ENCODE assay signal across 16 cellular contexts in genomic region chr12:22286569-22286968, GRCh38. TPM values are rescaled to one million over a fixed set of nuclear protein-coding genes. Genes with fewer than 3 reads are reported as not detected.
A peak's percentile ranks its signal among the peaks of the same experiment; 100 is the strongest.
DNase-seq lines count a peak whose midpoint lies in the region; ATAC-seq and TF ChIP-seq lines count a peak whose summit lies in the region.
"Had no signal": no experiment of that assay in that cellular context is flagged by ENCODE, and none has a peak within 500 bp of the region (broad histone marks: within the 10 kb centered on the region; RNA-seq: fewer than 3 reads in every experiment).

No MANE protein-coding gene starts in this region.

- peaks cover 3% of the 10 kb centered on the region for H3K27me3 Mint-ChIP-seq in endodermal cell (ENCODE audit: insufficient read depth)

- dilution Hi-C loops in IMR-90 (cut with HindIII; ENCODE audit: low sequenced_read_pairs, unreplicated experiment) = no loop called here

- H4K8ac ChIP-seq in IMR-90 (ENCODE audit: low read depth in 2 of 2, low read length in 2 of 2) = no peak overlapping the region

- no peak overlapping the region for H3K18ac ChIP-seq in IMR-90 (ENCODE audit: low read depth, low read length)

- ATAC-seq in IMR-90 (ENCODE audit: low read depth) = peak; percentile 65
- ATAC-seq in HG02973 (IDR thresholded peaks at IDR 0.05; ENCODE audit: unreplicated experiment) = no peak
- ATAC-seq in gastrocnemius medialis = no peak
- ATAC-seq: foreskin keratinocyte had no signal

- H3K4ac ChIP-seq in IMR-90 (ENCODE audit: low read depth, low read length) = no peak overlapping the region

- no peaks in the 10 kb centered on the region for H3K79me1 ChIP-seq in IMR-90 (ENCODE audit: low read depth in 1 of 2, low read length in 2 of 2)

- no peak overlapping the region for H3K27ac Mint-ChIP-seq in endodermal cell

- no peak overlapping the region for H3K4me3 Mint-ChIP-seq in endodermal cell

- H2BK120ac ChIP-seq in IMR-90 (ENCODE audit: low read depth, low read length) = no peak overlapping the region

- TF ChIP-seq CTCF in BJ (IDR thresholded peaks at IDR 0.05; ENCODE audit: insufficient read depth, low read depth, low read length) (no peak), IMR-90 (conservative IDR thresholded peaks at IDR 0.05; ENCODE audit: low read depth, low read length) (no peak), endodermal cell (conservative IDR thresholded peaks at IDR 0.05) (no peak), adrenal gland (IDR thresholded peaks at IDR 0.05) (no peak), gastrocnemius medialis (IDR thresholded peaks at IDR 0.05 in 4 of 5, conservative IDR thresholded peaks at IDR 0.05 in 1 of 5) (no peak)

- no TSS peak for BruUV-seq in IMR-90 (replicated peaks; lab: Mats Ljungman, UMichigan)

- H4K91ac ChIP-seq in IMR-90 (ENCODE audit: insufficient read depth, low read depth, low read length) = no peak overlapping the region

- H3K4me1 ChIP-seq in IMR-90 (ENCODE audit: control insufficient read depth, insufficient read depth, low read length) = peaks cover 12% of the 10 kb centered on the region
- H3K4me1 ChIP-seq in endodermal cell (ENCODE audit: control insufficient read depth, insufficient read depth, low read length) = peaks cover 8% of the 10 kb centered on the region
- H3K4me1 ChIP-seq in adrenal gland (replicated peaks in 1 of 2) = peaks cover 0 to 12% of the 10 kb centered on the region in 2 donors
- H3K4me1 ChIP-seq in gastrocnemius medialis = no peaks in the 10 kb centered on the region

- H3K27ac ChIP-seq in IMR-90 (ENCODE audit: insufficient read depth, low read length) = no peak overlapping the region
- H3K27ac ChIP-seq in endodermal cell (ENCODE audit: low read depth, low read length) = peak overlapping the region; percentile 27
- no peak overlapping the region for H3K27ac ChIP-seq in adrenal gland
- H3K27ac ChIP-seq in gastrocnemius medialis = no peak overlapping the region
- H3K27ac ChIP-seq: foreskin keratinocyte, SJCRH30 had no signal

- POLR2A ChIA-PET in BJ (lab: Charles Lee) (no interaction called here), IMR-90 (lab: Charles Lee; ENCODE audit: unreplicated experiment) (no interaction called here)

- H3K9me3 ChIP-seq in IMR-90 (ENCODE audit: control insufficient read depth, insufficient read depth, low read length) (no peaks in the 10 kb centered on the region), endodermal cell (ENCODE audit: control insufficient read depth, low read length) (no peaks in the 10 kb centered on the region), adrenal gland (replicated peaks in 1 of 3) (no peaks in the 10 kb centered on the region), gastrocnemius medialis (no peaks in the 10 kb centered on the region)
- H3K9me3 ChIP-seq: SJCRH30 had no signal

- H3K9me3 Mint-ChIP-seq in endodermal cell = no peaks in the 10 kb centered on the region

- H3K56ac ChIP-seq in IMR-90 (ENCODE audit: extremely low read depth, insufficient read depth, low read length) = no peak overlapping the region

- H3K36me3 ChIP-seq in BJ (ENCODE audit: control insufficient read depth, insufficient read depth, low read length) = no peaks in the 10 kb centered on the region
- H3K36me3 ChIP-seq in IMR-90 (ENCODE audit: control insufficient read depth, insufficient read depth, low read length) = no peaks in the 10 kb centered on the region
- peaks cover 10% of the 10 kb centered on the region for H3K36me3 ChIP-seq in endodermal cell (ENCODE audit: control insufficient read depth, insufficient read depth, low read length)
- no peaks in the 10 kb centered on the region for H3K36me3 ChIP-seq in adrenal gland (replicated peaks in 1 of 2)
- H3K36me3 ChIP-seq in gastrocnemius medialis = no peaks in the 10 kb centered on the region
- H3K36me3 ChIP-seq: SJCRH30 had no signal

- no peak overlapping the region for H2AK5ac ChIP-seq in IMR-90 (ENCODE audit: low read depth, low read length)

- H3K27me3 ChIP-seq in BJ (ENCODE audit: control insufficient read depth, insufficient read depth, low read length) = no peaks in the 10 kb centered on the region; the same call in 1 of the 2 replicates
- H3K27me3 ChIP-seq in IMR-90 (ENCODE audit: control insufficient read depth, insufficient read depth, low read length) = peaks cover 2% of the 10 kb centered on the region; the same call in 1 of the 2 replicates
- H3K27me3 ChIP-seq in endodermal cell (ENCODE audit: control insufficient read depth, insufficient read depth, low read length, poor library complexity, severe bottlenecking) = no peaks in the 10 kb centered on the region
- H3K27me3 ChIP-seq in adrenal gland = no peaks in the 10 kb centered on the region
- no peaks in the 10 kb centered on the region for H3K27me3 ChIP-seq in gastrocnemius medialis
- H3K27me3 ChIP-seq: foreskin keratinocyte, SJCRH30 had no signal

- H2AFZ ChIP-seq in IMR-90 (replicated peaks; ENCODE audit: low read length, poor library complexity) = no peak overlapping the region

- H3K14ac ChIP-seq in IMR-90 (replicated peaks; ENCODE audit: low read depth, low read length) = no peak overlapping the region

- H2BK5ac ChIP-seq in IMR-90 (ENCODE audit: low read depth, low read length, poor library complexity, severe bottlenecking) = no peak overlapping the region

- H3K23ac ChIP-seq in IMR-90 (ENCODE audit: low read depth, low read length) = no peak overlapping the region

- H2AK9ac ChIP-seq in IMR-90 (replicated peaks; ENCODE audit: low read depth, low read length, poor library complexity) = no peak overlapping the region

- no peaks in the 10 kb centered on the region for H4K20me1 ChIP-seq in IMR-90 (ENCODE audit: insufficient read depth, low read length)

- no peak overlapping the region for H2BK20ac ChIP-seq in IMR-90 (ENCODE audit: low read depth, low read length)

- H3K4me3 ChIP-seq in BJ (ENCODE audit: low read depth, low read length) (no peak overlapping the region), IMR-90 (ENCODE audit: insufficient read depth, low read depth, low read length) (no peak overlapping the region), endodermal cell (ENCODE audit: low read length) (no peak overlapping the region), adrenal gland (no peak overlapping the region), gastrocnemius medialis (no peak overlapping the region)
- H3K4me3 ChIP-seq: SJCRH30 had no signal

- intact Hi-C loops in IMR-90 (cut with micrococcal nuclease) = no loop called here
- intact Hi-C loops in adrenal gland (cut with DNase I) = no loop called here
- intact Hi-C loops in gastrocnemius medialis (cut with DNase I; ENCODE audit: low total_unique reads) = no loop called here

- no peak for TF ChIP-seq RAD21 in IMR-90 (IDR thresholded peaks at IDR 0.05; ENCODE audit: low read length)

- DNase-seq in BJ (ENCODE audit: low read depth) = peak; percentile 74
- DNase-seq in IMR-90 = peak; percentile 93
- DNase-seq in endodermal cell = no peak
- DNase-seq in non-pigmented ciliary epithelial cell (ENCODE audit: low read depth) = peak; percentile 96
- no peak for DNase-seq in adrenal gland
- no peak for DNase-seq in gastrocnemius medialis
- no peak for DNase-seq in NCI-H1048 (lab: John Stamatoyannopoulos, UW)
- DNase-seq: activated naive CD4-positive, alpha-beta T cell treated with anti-CD3 and anti-CD28 coated beads, Interleukin-2, amount 50 U/mL, for 16 hours; dermis blood vessel endothelial cell; GF-D8; NCI-H2171; retina; SJCRH30; stimulated activated naive CD4-positive, alpha-beta T cell treated with Interleukin-2 at 50 U/mL for 16 hours had no signal

- H4K5ac ChIP-seq in IMR-90 (ENCODE audit: low read depth, low read length) = no peak overlapping the region

- in situ Hi-C loops in IMR-90 (cut with MboI; ENCODE audit: low sequenced_read_pairs) (no loop called here), gastrocnemius medialis (cut with MboI; ENCODE audit: low sequenced_read_pairs in 4 of 4) (no loop called here)

- no peaks in the 10 kb centered on the region for H3K36me3 Mint-ChIP-seq in endodermal cell (ENCODE audit: low read depth)

- peaks cover 23% of the 10 kb centered on the region for H3K4me1 Mint-ChIP-seq in endodermal cell

- no peak overlapping the region for H2BK15ac ChIP-seq in IMR-90 (ENCODE audit: low read depth, low read length)

- H3K9me1 ChIP-seq in IMR-90 (ENCODE audit: insufficient read depth, low read length) = 0 out of 2 replicates have a peak, but pooled peaks cover 3% of the 10 kb centered on the region

- TF ChIP-seq POLR2A in IMR-90 (IDR thresholded peaks at IDR 0.05; ENCODE audit: low read depth, low read length) (no peak), adrenal gland (IDR thresholded peaks at IDR 0.05) (no peak), gastrocnemius medialis (IDR thresholded peaks at IDR 0.05) (no peak)

- CTCF ChIA-PET in BJ (lab: Yijun Ruan, JAX) = no interaction called here
- CTCF ChIA-PET in IMR-90 (lab: Yijun Ruan, JAX) = interaction anchor here (0.6 kb wide), 1 partner anchor 1917 kb away, joined by 4 read pairs; no protein-coding TSS in a partner anchor

- no peak overlapping the region for H3K9ac ChIP-seq in IMR-90 (ENCODE audit: low read depth, low read length)
- no peak overlapping the region for H3K9ac ChIP-seq in endodermal cell (ENCODE audit: extremely low read depth, low read length, poor library complexity, severe bottlenecking)

- no peak overlapping the region for H3K4me2 ChIP-seq in IMR-90 (ENCODE audit: low read depth, low read length)

TF ChIP-seq in IMR-90, 13 proteins besides CTCF, POLR2A, EP300 and RAD21:
- TF ChIP-seq SMC3 (IDR thresholded peaks at IDR 0.05; ENCODE audit: low read depth, low read length) (no peak), USF2 (IDR thresholded peaks at IDR 0.05; ENCODE audit: low read depth, low read length) (no peak), MXI1 (IDR thresholded peaks at IDR 0.05; ENCODE audit: borderline replicate concordance, low read depth, low read length) (no peak), RFX5 (IDR thresholded peaks at IDR 0.05; ENCODE audit: low read depth, low read length) (no peak)

RNA-seq across cellular contexts. Expression of gene ST8SIA1, which starts 47.9 kb away (rescaled TPM):
- not detected in 2 replicates for polyA plus RNA-seq in BJ (2011; rRNA removed)
- not detected in 2 replicates for polyA minus RNA-seq in BJ (2011; rRNA and poly(A)+ RNA removed)
- 0.28 TPM in 1 of 2 replicates, not detected in the other for total RNA-seq in IMR-90 (2012; rRNA removed)
- not detected in 2 replicates for polyA plus RNA-seq in IMR-90 (2012; rRNA removed)
- not detected in 2 replicates for polyA plus RNA-seq in IMR-90 (2012; cell fraction: cytosol; rRNA removed)
- not detected in 2 replicates for polyA plus RNA-seq in IMR-90 (2012; cell fraction: nucleus; rRNA removed; ENCODE audit: low replicate concordance)
- total RNA-seq in endodermal cell = 10 to 100 TPM; 11.2 to 13.3 TPM
- polyA plus RNA-seq in endodermal cell (2013, experiment 1 of 2) = 36.6 TPM
- polyA plus RNA-seq in endodermal cell (2013, experiment 2 of 2) = 37.3 TPM
- 10 to 100 TPM in 6 of 8 donors, 1 to 10 TPM in 2; 3.1 to 37.8 (median 11.7) TPM for total RNA-seq in adrenal gland
- 10 to 100 TPM in 2 of 3 donors, 1 to 10 TPM in 1; 4.2 to 12.1 (median 11.7) TPM for polyA plus RNA-seq in adrenal gland
- 1 to 10 TPM in 1 of 4 donors, under 1 TPM in 3; 0.17 to 2.5 (median 0.67) TPM for total RNA-seq in gastrocnemius medialis

Comparison
In these comparisons a context has a peak if more than half of its experiments do, and no peak if none do; other contexts are left out.
1. DNase-seq: peak in BJ (single experiment), IMR-90 (single experiment) and non-pigmented ciliary epithelial cell (single experiment); none in endodermal cell (single experiment), adrenal gland (0 of 7), gastrocnemius medialis (0 of 2) and NCI-H1048 (single experiment).